16 cellular contexts compared by ENCODE assay signal in the genomic region with DNA sequence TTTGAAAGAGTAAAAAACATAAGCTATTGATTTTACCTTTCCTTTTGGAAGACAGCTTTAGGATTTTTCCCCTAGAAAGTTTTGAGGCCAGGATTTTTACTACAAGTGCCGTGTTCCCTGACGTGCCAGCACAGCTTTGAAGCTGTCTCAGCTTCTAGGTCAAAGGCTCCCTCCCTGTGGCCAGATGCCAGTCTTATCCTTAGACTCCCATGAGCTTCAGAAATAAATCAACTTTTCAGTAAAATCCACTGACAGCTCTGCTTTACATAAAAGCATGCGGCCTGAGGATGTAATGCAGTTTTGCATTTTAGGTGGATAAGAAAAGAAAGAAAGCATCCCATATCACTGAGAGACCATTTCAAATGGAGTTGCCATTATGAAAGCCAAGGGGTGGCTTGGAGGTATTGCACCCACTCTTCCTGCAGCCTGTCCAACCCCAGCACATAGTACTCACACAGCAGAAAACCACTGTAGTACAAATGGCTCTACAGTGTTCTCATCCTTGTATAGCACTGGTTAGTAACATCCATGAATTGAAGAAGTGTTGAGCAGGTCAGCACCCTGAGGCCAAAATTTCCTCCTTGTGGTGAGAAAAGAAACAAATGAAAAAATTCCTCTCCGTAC. TPM values are rescaled to one million over a fixed set of nuclear protein-coding genes. Genes with fewer than 3 reads are reported as not detected.
DNase-seq lines count a peak whose midpoint lies in the region; ATAC-seq and TF ChIP-seq lines count a peak whose summit lies in the region.
"Had no signal": no experiment of that assay in that cellular context is flagged by ENCODE, and none has a peak within 500 bp of the region (broad histone marks: within the 10 kb centered on the region; RNA-seq: fewer than 3 reads in every experiment).

No MANE protein-coding gene starts in this region.

- H3K4me1 ChIP-seq in SJSA1 (replicated peaks): peaks cover 13% of the 10 kb centered on the region
- peaks cover 7% of the 10 kb centered on the region for H3K4me1 ChIP-seq in foreskin keratinocyte
- H3K4me1 ChIP-seq in subcutaneous abdominal adipose tissue (ENCODE audit: control insufficient read depth in 5 of 5, insufficient read depth in 5 of 5, low read length in 5 of 5): peaks cover 0 to 36% (median 24%) of the 10 kb centered on the region in 5 donors
- H3K4me1 ChIP-seq in stomach: no peaks in the 10 kb centered on the region

- no peak overlapping the region for H3K9ac ChIP-seq in subcutaneous abdominal adipose tissue (ENCODE audit: low read length in 5 of 5)

- DNase-seq in NCI-H82 (lab: John Stamatoyannopoulos, UW) (peak; percentile 28), NCI-H82 treated with DMSO at 0.1 percent for 48 hours (lab: John Stamatoyannopoulos, UW; ENCODE audit: unreplicated experiment) (no peak), SJSA1 (ENCODE audit: low read depth in 1 of 2, low spot score in 2 of 2) (peak in 1 of 2 experiments; percentile 20), foreskin keratinocyte (no peak), mesenteric fat pad (ENCODE audit: low spot score) (no peak), stomach (no peak), islet precursor cell (no peak)
- DNase-seq: activated CD4-positive, CD25-positive, alpha-beta regulatory T cell; activated naive CD4-positive, alpha-beta T cell treated with anti-CD3 and anti-CD28 coated beads for 36 hours; central memory CD4-positive, alpha-beta T cell; left colon; SW 1271 had no signal

- TF ChIP-seq CTCF in foreskin keratinocyte (conservative IDR thresholded peaks at IDR 0.05): peak; percentile 17
- no peak for TF ChIP-seq CTCF in stomach (IDR thresholded peaks at IDR 0.05)

- ATAC-seq in foreskin keratinocyte: peak; percentile 60
- ATAC-seq: left colon; natural killer cell treated with Interleukin-12 subunit alpha and Interleukin-12 subunit beta and Interleukin-15 and Interleukin-18, amount 100 ng/mL, for 72 hours had no signal

- H3K36me3 ChIP-seq in SJSA1: no peaks in the 10 kb centered on the region
- no peaks in the 10 kb centered on the region for H3K36me3 ChIP-seq in subcutaneous abdominal adipose tissue (ENCODE audit: control insufficient read depth in 5 of 5, insufficient read depth in 5 of 5, low read length in 5 of 5)
- H3K36me3 ChIP-seq in stomach: no peaks in the 10 kb centered on the region
- H3K36me3 ChIP-seq: heart left ventricle had no signal

- H3K9me3 ChIP-seq in SJSA1 (replicated peaks) (no peaks in the 10 kb centered on the region), subcutaneous abdominal adipose tissue (ENCODE audit: control insufficient read depth in 5 of 5, low read length in 5 of 5) (no peaks in the 10 kb centered on the region), stomach (no peaks in the 10 kb centered on the region)

- intact Hi-C loops in stomach (cut with DNase I; ENCODE audit: low total_unique reads): loop anchor here (10.0 kb wide), 1 partner anchor 442 kb away; no protein-coding TSS in a partner anchor

- H3K27ac ChIP-seq in SJSA1 (peak overlapping the region; percentile 9; the same call in 1 of the 2 replicates), foreskin keratinocyte (no peak overlapping the region), subcutaneous abdominal adipose tissue (ENCODE audit: low read depth, low read length) (peak overlapping the region; percentile 72), stomach (no peak overlapping the region)
- H3K27ac ChIP-seq: heart left ventricle had no signal

- H3K27me3 ChIP-seq in SJSA1 (replicated peaks): no peaks in the 10 kb centered on the region
- H3K27me3 ChIP-seq in foreskin keratinocyte: no peaks in the 10 kb centered on the region
- no peaks in the 10 kb centered on the region for H3K27me3 ChIP-seq in subcutaneous abdominal adipose tissue (ENCODE audit: control insufficient read depth in 5 of 5, insufficient read depth in 4 of 5, low read length in 5 of 5)
- H3K27me3 ChIP-seq in stomach: no peaks in the 10 kb centered on the region
- H3K27me3 ChIP-seq: heart left ventricle had no signal

- no peak for TF ChIP-seq EP300 in stomach (IDR thresholded peaks at IDR 0.05)

- H3K4me3 ChIP-seq in SJSA1 (no peak overlapping the region), subcutaneous abdominal adipose tissue (ENCODE audit: low read depth in 1 of 5, low read length in 5 of 5) (no peak overlapping the region), stomach (no peak overlapping the region)
- H3K4me3 ChIP-seq: heart left ventricle, smooth muscle cell had no signal

- 52 to 62% (median 56%) methylated on average over 4 of the region's 4 CpGs for WGBS in stomach, 5 donors

- no peak for TF ChIP-seq POLR2A in stomach (IDR thresholded peaks at IDR 0.05)

RNA-seq across cellular contexts. Expression of a gene that starts 15.2 kb away (rescaled TPM):
- 20.8 and 24.8 TPM in 2 replicates for total RNA-seq in SJSA1 (2014; rRNA removed; shearing (Covaris generic))
- total RNA-seq in foreskin keratinocyte: 7.2 and 11.9 TPM in 2 replicates
- 2.4 and 3.0 TPM in 2 replicates for polyA plus RNA-seq in foreskin keratinocyte
- 36.0 TPM for total RNA-seq in mesenteric fat pad
- 100 to 1,000 TPM in 1 of 5 donors, 10 to 100 TPM in 4; 32.4 to 106 (median 64.6) TPM for total RNA-seq in stomach
- 1 to 10 TPM; 5.2 to 8.7 (median 7.6) TPM for polyA plus RNA-seq in stomach

Comparison
In these comparisons a context has a peak if more than half of its experiments do, and no peak if none do; other contexts are left out.
1. H3K27ac ChIP-seq: peak in SJSA1 (single experiment) and subcutaneous abdominal adipose tissue (single experiment); none in foreskin keratinocyte (single experiment) and stomach (0 of 5).